22 cellular contexts compared by ENCODE assay signal in the genomic region with DNA sequence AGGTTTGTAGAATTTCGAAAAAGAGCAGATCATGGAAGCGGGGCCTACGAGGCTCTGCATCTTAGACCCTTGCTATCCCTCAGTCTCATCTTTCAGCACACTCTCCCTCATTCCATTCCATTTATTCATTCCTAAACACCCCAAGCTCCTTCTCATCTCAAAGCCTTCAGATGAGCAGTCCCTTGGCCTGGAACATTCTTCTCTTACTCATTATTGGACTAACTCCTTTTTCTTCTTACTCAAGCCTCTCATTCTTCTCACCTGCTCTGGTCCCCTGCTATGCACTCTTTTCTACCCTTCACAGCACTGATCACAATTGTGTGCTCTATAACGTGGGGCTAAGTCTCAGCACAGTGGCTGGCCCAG.
A peak's percentile ranks its signal among the peaks of the same experiment; 100 is the strongest.
DNase-seq lines count a peak whose midpoint lies in the region; ATAC-seq and TF ChIP-seq lines count a peak whose summit lies in the region.
"Had no signal": no experiment of that assay in that cellular context is flagged by ENCODE, and none has a peak within 500 bp of the region (broad histone marks: within the 10 kb centered on the region; RNA-seq: fewer than 3 reads in every experiment).

No MANE protein-coding gene starts in this region.

- peak overlapping the region in 2 of 3 experiments; percentile 9 to 48 for H3K27ac Mint-ChIP-seq in nephron
- H3K27ac Mint-ChIP-seq: activated CD8-positive, alpha-beta memory T cell treated with anti-CD3 and anti-CD28 coated beads, Interleukin-2, amount 10 ng/mL, durations not matched to agents 7 days and 5 days had no signal

- H3K4me1 Mint-ChIP-seq in nephron = peaks cover 23% of the 10 kb centered on the region
- H3K4me1 Mint-ChIP-seq: activated CD8-positive, alpha-beta memory T cell treated with anti-CD3 and anti-CD28 coated beads, Interleukin-2, amount 10 ng/mL, durations not matched to agents 7 days and 5 days had no signal

- H3K36me3 Mint-ChIP-seq in nephron (ENCODE audit: low read depth) = no peaks in the 10 kb centered on the region
- H3K36me3 Mint-ChIP-seq: activated CD8-positive, alpha-beta memory T cell treated with anti-CD3 and anti-CD28 coated beads, Interleukin-2, amount 10 ng/mL, durations not matched to agents 7 days and 5 days had no signal

- no peak for TF ChIP-seq CTCF in epithelial cell of esophagus (IDR thresholded peaks at IDR 0.05; ENCODE audit: insufficient read depth, low read depth, low read length, missing control alignments)
- TF ChIP-seq CTCF in nephron (IDR thresholded peaks at IDR 0.05; ENCODE audit: unreplicated experiment in 3 of 3) = no peak

- ATAC-seq in GM21786 (IDR thresholded peaks at IDR 0.05; ENCODE audit: unreplicated experiment) (no peak), Right ventricle myocardium superior (ENCODE audit: poor library complexity) (no peak)
- ATAC-seq: activated CD8-positive, alpha-beta memory T cell treated with anti-CD3 and anti-CD28 coated beads, Interleukin-2, amount 10 ng/mL, durations not matched to agents 7 days and 5 days; esophagus mucosa; left ventricle myocardium superior had no signal

- no peak overlapping the region for H3K4me3 Mint-ChIP-seq in nephron
- H3K4me3 Mint-ChIP-seq: activated CD8-positive, alpha-beta memory T cell treated with anti-CD3 and anti-CD28 coated beads, Interleukin-2, amount 10 ng/mL, durations not matched to agents 7 days and 5 days had no signal

- H3K9me3 Mint-ChIP-seq in nephron = no peaks in the 10 kb centered on the region

- H3K27me3 Mint-ChIP-seq in nephron (ENCODE audit: low read depth) = no peaks in the 10 kb centered on the region
- H3K27me3 Mint-ChIP-seq: activated CD8-positive, alpha-beta memory T cell treated with anti-CD3 and anti-CD28 coated beads, Interleukin-2, amount 10 ng/mL, durations not matched to agents 7 days and 5 days had no signal

- peak; percentile 77 for DNase-seq in EL
- peak; percentile 76 for DNase-seq in M059J (ENCODE audit: low read depth)
- peak; percentile 27 for DNase-seq in epithelial cell of esophagus (ENCODE audit: low read depth)
- DNase-seq in stimulated activated CD4-positive, alpha-beta T cell treated with anti-CD3 and anti-CD28 coated beads, Interleukin-1b, Interleukin-23, amount 100 ng/mL, for 48 hours = no peak
- DNase-seq in Right ventricle myocardium superior = no peak
- DNase-seq in activated effector memory CD4-positive, alpha-beta T cell treated with anti-CD3 and anti-CD28 coated beads, Interleukin-2, amount 50 U/mL, for 16 hours = no peak
- DNase-seq: activated CD4-positive, CD25-positive, alpha-beta regulatory T cell treated with anti-CD3 and anti-CD28 coated beads, Interleukin-2, amount 50 U/mL, for 72 hours; activated CD8-positive, alpha-beta memory T cell treated with anti-CD3 and anti-CD28 coated beads, Interleukin-2, amount 10 ng/mL, durations not matched to agents 7 days and 5 days; AML-193; DND-41; GOT3; left ventricle myocardium superior; MG63; NCI-H1436 treated with DMSO at 0.1 percent for 48 hours; NCI-H2171; nucleus accumbens; OCI-M1; stimulated activated naive CD4-positive, alpha-beta T cell; tibial artery had no signal

- H3K4me3 ChIP-seq in epithelial cell of esophagus (ENCODE audit: low read length) = no peak overlapping the region
- H3K4me3 ChIP-seq: MG63, tibial artery had no signal

- intact Hi-C loops in Right ventricle myocardium superior (cut with DNase I) = no loop called here

Comparison
In these comparisons a context has a peak if more than half of its experiments do, and no peak if none do; other contexts are left out.
1. DNase-seq: peak in EL (single experiment), M059J (single experiment) and epithelial cell of esophagus (single experiment); none in stimulated activated CD4-positive, alpha-beta T cell treated with anti-CD3 and anti-CD28 coated beads, Interleukin-1b, Interleukin-23, amount 100 ng/mL, for 48 hours (single experiment), Right ventricle myocardium superior (single experiment) and activated effector memory CD4-positive, alpha-beta T cell treated with anti-CD3 and anti-CD28 coated beads, Interleukin-2, amount 50 U/mL, for 16 hours (single experiment).